2 cellular contexts compared by ENCODE assay signal in genomic region chr10:24778298-24778697, GRCh38.
TF ChIP-seq lines count a peak whose summit lies in the region.

No MANE protein-coding gene starts in this region.

TF ChIP-seq in HepG2, 621 proteins besides CTCF, POLR2A, EP300 and RAD21:
- TF ChIP-seq MIER2 (CRISPR knock-in tag; IDR thresholded peaks at IDR 0.05), result no peak
- TF ChIP-seq, protein P1, sequence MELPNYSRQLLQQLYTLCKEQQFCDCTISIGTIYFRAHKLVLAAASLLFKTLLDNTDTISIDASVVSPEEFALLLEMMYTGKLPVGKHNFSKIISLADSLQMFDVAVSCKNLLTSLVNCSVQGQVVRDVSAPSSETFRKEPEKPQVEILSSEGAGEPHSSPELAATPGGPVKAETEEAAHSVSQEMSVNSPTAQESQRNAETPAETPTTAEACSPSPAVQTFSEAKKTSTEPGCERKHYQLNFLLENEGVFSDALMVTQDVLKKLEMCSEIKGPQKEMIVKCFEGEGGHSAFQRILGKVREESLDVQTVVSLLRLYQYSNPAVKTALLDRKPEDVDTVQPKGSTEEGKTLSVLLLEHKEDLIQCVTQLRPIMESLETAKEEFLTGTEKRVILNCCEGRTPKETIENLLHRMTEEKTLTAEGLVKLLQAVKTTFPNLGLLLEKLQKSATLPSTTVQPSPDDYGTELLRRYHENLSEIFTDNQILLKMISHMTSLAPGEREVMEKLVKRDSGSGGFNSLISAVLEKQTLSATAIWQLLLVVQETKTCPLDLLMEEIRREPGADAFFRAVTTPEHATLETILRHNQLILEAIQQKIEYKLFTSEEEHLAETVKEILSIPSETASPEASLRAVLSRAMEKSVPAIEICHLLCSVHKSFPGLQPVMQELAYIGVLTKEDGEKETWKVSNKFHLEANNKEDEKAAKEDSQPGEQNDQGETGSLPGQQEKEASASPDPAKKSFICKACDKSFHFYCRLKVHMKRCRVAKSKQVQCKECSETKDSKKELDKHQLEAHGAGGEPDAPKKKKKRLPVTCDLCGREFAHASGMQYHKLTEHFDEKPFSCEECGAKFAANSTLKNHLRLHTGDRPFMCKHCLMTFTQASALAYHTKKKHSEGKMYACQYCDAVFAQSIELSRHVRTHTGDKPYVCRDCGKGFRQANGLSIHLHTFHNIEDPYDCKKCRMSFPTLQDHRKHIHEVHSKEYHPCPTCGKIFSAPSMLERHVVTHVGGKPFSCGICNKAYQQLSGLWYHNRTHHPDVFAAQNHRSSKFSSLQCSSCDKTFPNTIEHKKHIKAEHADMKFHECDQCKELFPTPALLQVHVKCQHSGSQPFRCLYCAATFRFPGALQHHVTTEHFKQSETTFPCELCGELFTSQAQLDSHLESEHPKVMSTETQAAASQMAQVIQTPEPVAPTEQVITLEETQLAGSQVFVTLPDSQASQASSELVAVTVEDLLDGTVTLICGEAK (IDR thresholded peaks at IDR 0.05), result peak; percentile 39; the same call in 1 of the 2 replicates
- TF ChIP-seq, protein P1 (CRISPR knock-in tag; IDR thresholded peaks at IDR 0.05), result peak; percentile 60; the same call in 1 of the 2 replicates

TF ChIP-seq in K562, 482 proteins besides CTCF, POLR2A, EP300 and RAD21:
- TF ChIP-seq SMARCE1 (IDR thresholded peaks at IDR 0.05) (no peak), ZBTB33 (CRISPR knock-in tag; IDR thresholded peaks at IDR 0.05) (peak; percentile 58; the same call in 1 of the 2 replicates), HDGF (IDR thresholded peaks at IDR 0.05) (no peak), ATF2 (CRISPR knock-in tag; IDR thresholded peaks at IDR 0.05) (no peak)
- TF ChIP-seq, protein P1 (IDR thresholded peaks at IDR 0.05), result peak; percentile 90
- TF ChIP-seq, protein P1 (CRISPR knock-in tag; IDR thresholded peaks at IDR 0.05), result peak; percentile 93
TF ChIP-seq in K562: peak in this region for 2.
